ENCODE assay signal across 9 cellular contexts in the genomic region with DNA sequence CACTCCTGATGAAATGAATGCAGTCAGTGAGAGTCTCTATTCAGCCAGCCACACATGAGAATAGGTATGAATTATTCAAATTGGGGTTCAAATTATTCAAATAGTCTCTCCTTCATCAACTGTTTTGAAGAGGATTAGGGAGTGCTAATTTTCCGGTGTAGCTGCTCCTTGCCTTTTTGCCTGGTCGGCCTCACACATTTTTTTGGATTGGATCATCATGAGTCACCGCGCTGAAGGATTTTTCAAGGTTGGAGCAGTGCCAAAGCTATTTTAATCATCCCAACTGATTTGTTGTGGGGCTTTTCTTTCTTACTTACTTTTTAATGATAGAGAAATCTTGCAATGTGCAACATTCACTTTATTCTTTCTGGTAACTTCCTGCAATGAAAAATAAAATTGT. TPM values are rescaled to one million over a fixed set of nuclear protein-coding genes. Genes with fewer than 3 reads are reported as not detected.
DNase-seq lines count a peak whose midpoint lies in the region; ATAC-seq, FAIRE-seq and TF ChIP-seq lines count a peak whose summit lies in the region.
"Had no signal": no experiment of that assay in that cellular context is flagged by ENCODE, and none has a peak within 500 bp of the region (broad histone marks: within the 10 kb centered on the region; RNA-seq: fewer than 3 reads in every experiment).

No MANE protein-coding gene starts in this region.

- no peak for ATAC-seq in HG02759 (IDR thresholded peaks at IDR 0.05; ENCODE audit: unreplicated experiment)
- ATAC-seq: GM12878 had no signal

- H3K9ac ChIP-seq in astrocyte (ENCODE audit: low read length) (peak overlapping the region; percentile 71), MM.1S (ENCODE audit: low read length) (no peak overlapping the region)

- TF ChIP-seq POLR2A in vagina (IDR thresholded peaks at IDR 0.05) = no peak

- intact Hi-C loops in vagina (cut with DNase I) = no loop called here

- peaks cover 31% of the 10 kb centered on the region for H3K4me1 ChIP-seq in astrocyte (ENCODE audit: insufficient read depth, low read length)
- H3K4me1 ChIP-seq in vagina = peaks cover 41% of the 10 kb centered on the region
- H3K4me1 ChIP-seq in MM.1S (ENCODE audit: low read length) = no peaks in the 10 kb centered on the region

- peak; percentile 99 for FAIRE-seq in astrocyte (lab: Jason Lieb, UNC)
- FAIRE-seq: GM12878 had no signal

- H3K79me2 ChIP-seq in astrocyte (ENCODE audit: insufficient read depth, low read length) (peaks cover 7% of the 10 kb centered on the region), MM.1S (ENCODE audit: low read length) (no peaks in the 10 kb centered on the region)

- no peaks in the 10 kb centered on the region for H3K9me2 ChIP-seq in MM.1S (replicated peaks; ENCODE audit: insufficient read depth, low read length)

- H3K4me1 Mint-ChIP-seq in astrocyte (ENCODE audit: low read depth, unreplicated experiment) = peaks cover 35% of the 10 kb centered on the region

- no peaks in the 10 kb centered on the region for H3K27me3 Mint-ChIP-seq in astrocyte (ENCODE audit: low read depth, unreplicated experiment)

- H3K9me3 ChIP-seq in astrocyte (ENCODE audit: insufficient read depth, low read depth, low read length) = no peaks in the 10 kb centered on the region
- no peaks in the 10 kb centered on the region for H3K9me3 ChIP-seq in vagina
- no peaks in the 10 kb centered on the region for H3K9me3 ChIP-seq in MM.1S (replicated peaks; ENCODE audit: insufficient read depth, low read length)

- peak overlapping the region; percentile 20 for H3K4me3 Mint-ChIP-seq in astrocyte (ENCODE audit: unreplicated experiment)

- DNase-seq in AG10803 (ENCODE audit: low read depth) (peak; percentile 90), NCI-H1048 (lab: John Stamatoyannopoulos, UW) (peak; percentile 88), astrocyte (ENCODE audit: low read depth) (peak; percentile 87), inferior parietal cortex (ENCODE audit: extremely low spot score) (peak; percentile 72), vagina (ENCODE audit: extremely low spot score in 2 of 2) (no peak), MM.1S (no peak), T-helper 1 cell (no peak)

- H3K36me3 Mint-ChIP-seq in astrocyte (ENCODE audit: low read depth, unreplicated experiment) = no peaks in the 10 kb centered on the region

- H4K20me1 ChIP-seq in astrocyte (ENCODE audit: insufficient read depth, low read length) = no peaks in the 10 kb centered on the region
- H4K20me1 ChIP-seq in MM.1S (ENCODE audit: insufficient read depth, low read length) = no peaks in the 10 kb centered on the region

- H3K36me3 ChIP-seq in astrocyte (ENCODE audit: insufficient read depth, low read length) (no peaks in the 10 kb centered on the region), vagina (no peaks in the 10 kb centered on the region), MM.1S (replicated peaks; ENCODE audit: insufficient read depth, low read length) (no peaks in the 10 kb centered on the region)

- H3K4me3 ChIP-seq in AG10803 (ENCODE audit: low read length) = no peak overlapping the region
- peak overlapping the region; percentile 15 for H3K4me3 ChIP-seq in astrocyte (ENCODE audit: insufficient read depth, low read depth, low read length)
- no peak overlapping the region for H3K4me3 ChIP-seq in vagina
- no peak overlapping the region for H3K4me3 ChIP-seq in MM.1S (ENCODE audit: low read length)
- H3K4me3 ChIP-seq: GM12878 had no signal

- TF ChIP-seq CTCF in AG10803 (conservative IDR thresholded peaks at IDR 0.05; ENCODE audit: low read length) (no peak), astrocyte (IDR thresholded peaks at IDR 0.05; ENCODE audit: insufficient read depth, low read depth, low read length) (no peak), vagina (IDR thresholded peaks at IDR 0.05) (no peak), MM.1S (IDR thresholded peaks at IDR 0.05; ENCODE audit: low read length) (no peak)

- peak overlapping the region; percentile 53 for H2AFZ ChIP-seq in astrocyte (ENCODE audit: low read depth, low read length)
- no peak overlapping the region for H2AFZ ChIP-seq in MM.1S (ENCODE audit: low read length)

- H3K27ac ChIP-seq in astrocyte (ENCODE audit: low read depth, low read length) (peak overlapping the region; percentile 94), vagina (peak overlapping the region; percentile 71), MM.1S (ENCODE audit: low read length) (no peak overlapping the region)

- H3K4me2 ChIP-seq in astrocyte (ENCODE audit: low read length) (peak overlapping the region; percentile 77), MM.1S (ENCODE audit: low read depth, low read length) (no peak overlapping the region)

- peak overlapping the region; percentile 91 for H3K27ac Mint-ChIP-seq in astrocyte (ENCODE audit: unreplicated experiment)

- no peaks in the 10 kb centered on the region for H3F3A ChIP-seq in MM.1S (ENCODE audit: insufficient read depth, low read length)

- no peaks in the 10 kb centered on the region for H3K27me3 ChIP-seq in astrocyte (ENCODE audit: insufficient read depth, low read length)
- H3K27me3 ChIP-seq in vagina = no peaks in the 10 kb centered on the region
- no peaks in the 10 kb centered on the region for H3K27me3 ChIP-seq in MM.1S (replicated peaks; ENCODE audit: insufficient read depth, low read length)

- no peaks in the 10 kb centered on the region for H3K9me3 Mint-ChIP-seq in astrocyte (ENCODE audit: unreplicated experiment)

RNA-seq across cellular contexts. Expression of a gene that starts 2.4 kb away (rescaled TPM):
- total RNA-seq in astrocyte = 32.9 and 41.1 TPM in 2 replicates
- 18.4 TPM for total RNA-seq in vagina

Comparison
In these comparisons a context has a peak if more than half of its experiments do, and no peak if none do; other contexts are left out.
1. DNase-seq: peak in AG10803 (single experiment), NCI-H1048 (single experiment), astrocyte (single experiment) and inferior parietal cortex (single experiment); none in vagina (0 of 2), MM.1S (single experiment) and T-helper 1 cell (0 of 5).